ENCODE assay signal across 11 cellular contexts in genomic region chr10:3926675-3927525, GRCh38.
DNase-seq lines count a peak whose midpoint lies in the region; ATAC-seq, FAIRE-seq and TF ChIP-seq lines count a peak whose summit lies in the region.
"Had no signal": no experiment of that assay in that cellular context is flagged by ENCODE, and none has a peak within 500 bp of the region (broad histone marks: within the 10 kb centered on the region; RNA-seq: fewer than 3 reads in every experiment).

No MANE protein-coding gene starts in this region.

- peak; percentile 80 for ATAC-seq in omental fat pad (ENCODE audit: low FRiP score)

- DNase-seq in GF-D8 (lab: John Stamatoyannopoulos, UW) (peak; percentile 71), RCC 7860 (ENCODE audit: low spot score) (peak; percentile 18), cardiac fibroblast (ENCODE audit: low read depth in 2 of 2) (peak; percentile 47 to 96), omental fat pad (ENCODE audit: low spot score) (no peak), Ammon's horn (ENCODE audit: low spot score) (no peak), NCI-H82 (lab: John Stamatoyannopoulos, UW) (no peak), UCSD-AML1 (lab: John Stamatoyannopoulos, UW; ENCODE audit: unreplicated experiment) (no peak)
- DNase-seq: amygdala, COR-L47, hippocampal formation, NCI-H1436 treated with DMSO at 0.1 percent for 48 hours had no signal

- H3K4me3 ChIP-seq in cardiac fibroblast (replicated peaks in 1 of 2; ENCODE audit: low read depth in 2 of 2, low read length in 2 of 2): no peak overlapping the region

- TF ChIP-seq CTCF in cardiac fibroblast (IDR thresholded peaks at IDR 0.05; ENCODE audit: low read depth, low read length) (no peak), omental fat pad (IDR thresholded peaks at IDR 0.05) (no peak)

- FAIRE-seq in RCC 7860 (lab: Jason Lieb, UNC): no peak

Comparison
In these comparisons a context has a peak if more than half of its experiments do, and no peak if none do; other contexts are left out.
1. DNase-seq: peak in GF-D8 (single experiment), RCC 7860 (single experiment) and cardiac fibroblast (2 of 2); none in omental fat pad (single experiment), Ammon's horn (single experiment), NCI-H82 (single experiment) and UCSD-AML1 (single experiment).